Comparison of ENCODE assay signal across 9 cellular contexts in the genomic region with DNA sequence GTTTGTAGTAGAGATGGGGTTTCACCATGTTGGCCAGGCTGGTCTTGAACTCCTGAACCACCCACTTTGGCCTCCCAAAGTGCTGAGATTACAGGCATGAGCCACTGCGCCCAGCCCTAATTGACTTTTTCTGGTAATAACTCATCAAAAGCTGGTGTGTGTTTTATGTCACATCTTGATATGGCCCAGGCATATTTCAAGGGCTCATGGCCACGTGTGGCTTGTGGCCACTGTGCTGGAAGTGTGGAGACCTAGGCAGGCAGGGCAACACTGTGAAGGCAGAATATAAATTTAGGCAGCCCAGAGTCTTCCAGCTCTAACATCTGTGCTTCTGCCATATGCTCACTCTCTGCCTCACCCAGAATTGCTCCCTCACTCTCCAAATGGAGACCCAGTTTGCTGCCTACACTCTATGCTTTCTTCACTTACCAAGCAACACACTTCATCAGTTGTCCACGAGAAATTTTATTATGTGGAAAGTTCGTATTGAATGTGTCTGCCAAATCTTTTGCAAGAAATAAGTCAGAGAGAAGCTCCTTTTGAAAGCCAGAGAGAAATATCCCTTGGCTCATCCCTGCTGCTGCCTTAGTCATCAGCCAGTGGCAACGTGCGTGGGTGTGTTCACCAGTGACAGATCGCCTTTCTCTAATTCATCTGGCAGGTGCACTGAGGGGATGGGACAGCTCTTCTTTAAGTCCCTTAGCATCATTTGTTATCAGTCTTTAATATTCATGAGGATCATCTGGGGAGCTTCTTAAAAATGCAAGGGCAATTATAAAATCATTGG.
DNase-seq lines count a peak whose midpoint lies in the region; TF ChIP-seq lines count a peak whose summit lies in the region.
"Had no signal": no experiment of that assay in that cellular context is flagged by ENCODE, and none has a peak within 500 bp of the region (broad histone marks: within the 10 kb centered on the region; RNA-seq: fewer than 3 reads in every experiment).

No MANE protein-coding gene starts in this region.

- H3K4me1 Mint-ChIP-seq in CD4-positive, alpha-beta memory T cell = peaks cover 12 to 13% (median 12%) of the 10 kb centered on the region in 4 donors

- no peaks in the 10 kb centered on the region for H3K9me3 ChIP-seq in CD4-positive, alpha-beta memory T cell (ENCODE audit: control insufficient read depth in 1 of 2, low read length in 2 of 2)

- intact Hi-C loops in CD4-positive, alpha-beta memory T cell (cut with micrococcal nuclease) = no loop called here

- POLR2A ChIA-PET in CD4-positive, alpha-beta memory T cell (lab: Charles Lee; ENCODE audit: partially characterized antibody) = interaction anchor here (1.6 to 1.8 kb wide), 2 partner anchors 9 to 111 kb away, joined by 4 to 8 read pairs; no protein-coding TSS in a partner anchor

- peaks cover 0 to 2% (median 0%) of the 10 kb centered on the region in 8 donors for H3K9me3 Mint-ChIP-seq in CD4-positive, alpha-beta memory T cell

- CTCF ChIA-PET in CD4-positive, alpha-beta memory T cell (lab: Charles Lee; ENCODE audit: partially characterized antibody) = interaction anchor here (0.8 kb wide), 1 partner anchor 8 kb away, joined by 3 read pairs; no protein-coding TSS in a partner anchor

- peaks cover 13% of the 10 kb centered on the region for H3K4me1 ChIP-seq in CD4-positive, alpha-beta memory T cell (ENCODE audit: insufficient read depth, low read length)

- no peaks in the 10 kb centered on the region for H3K27me3 Mint-ChIP-seq in CD4-positive, alpha-beta memory T cell

- H3K27ac ChIP-seq in CD4-positive, alpha-beta memory T cell (ENCODE audit: low read depth, low read length) = no peak overlapping the region

- no peaks in the 10 kb centered on the region for H3K36me3 ChIP-seq in CD4-positive, alpha-beta memory T cell (ENCODE audit: insufficient read depth, low read length)

- DNase-seq in NCI-H146 (lab: John Stamatoyannopoulos, UW) (peak; percentile 48), NCI-H146 treated with DMSO at 0.1 percent for 48 hours (lab: John Stamatoyannopoulos, UW; ENCODE audit: unreplicated experiment) (no peak), NCI-H524 treated with DMSO at 0.1 percent for 48 hours (lab: John Stamatoyannopoulos, UW) (peak; percentile 28), fibroblast of pulmonary artery (ENCODE audit: low read depth) (peak; percentile 36), GF-D8 (lab: John Stamatoyannopoulos, UW) (no peak), GM19238 (ENCODE audit: insufficient read length, low spot score) (no peak)
- DNase-seq in stimulated activated CD4-positive, alpha-beta T cell treated with anti-CD3 and anti-CD28 coated beads, Interleukin-1b, Interleukin-23, amount 100 ng/mL, for 48 hours = peak; percentile 73
- DNase-seq in CD4-positive, alpha-beta memory T cell = no peak
- DNase-seq: central memory CD4-positive, alpha-beta T cell had no signal

- no peaks in the 10 kb centered on the region for H3K36me3 Mint-ChIP-seq in CD4-positive, alpha-beta memory T cell

- H3K27ac Mint-ChIP-seq in CD4-positive, alpha-beta memory T cell = peak overlapping the region in 2 of 7 donors; percentile 35 to 69

- H3K27me3 ChIP-seq in CD4-positive, alpha-beta memory T cell (ENCODE audit: insufficient read depth, low read length) = no peaks in the 10 kb centered on the region

- no peak for TF ChIP-seq CTCF in fibroblast of pulmonary artery (IDR thresholded peaks at IDR 0.05; ENCODE audit: low read length, missing control alignments)

- no peak overlapping the region for H3K4me3 ChIP-seq in fibroblast of pulmonary artery (replicated peaks; ENCODE audit: low read depth, low read length)
- no peak overlapping the region for H3K4me3 ChIP-seq in CD4-positive, alpha-beta memory T cell (ENCODE audit: low read length in 2 of 2)

- no peak overlapping the region for H3K4me3 Mint-ChIP-seq in CD4-positive, alpha-beta memory T cell

Comparison
In these comparisons a context has a peak if more than half of its experiments do, and no peak if none do; other contexts are left out.
1. DNase-seq: peak in NCI-H146 (single experiment), NCI-H524 treated with DMSO at 0.1 percent for 48 hours (single experiment), fibroblast of pulmonary artery (single experiment) and stimulated activated CD4-positive, alpha-beta T cell treated with anti-CD3 and anti-CD28 coated beads, Interleukin-1b, Interleukin-23, amount 100 ng/mL, for 48 hours (single experiment); none in NCI-H146 treated with DMSO at 0.1 percent for 48 hours (single experiment), GF-D8 (single experiment), GM19238 (single experiment) and CD4-positive, alpha-beta memory T cell (0 of 5).